In genomic region chr14:19386996-19387395, GRCh38 we compare ENCODE assay signal across 20 cellular contexts. TPM values are rescaled to one million over a fixed set of nuclear protein-coding genes. Genes with fewer than 3 reads are reported as not detected.
"Had no signal": no experiment of that assay in that cellular context is flagged by ENCODE, and none has a peak within 500 bp of the region (broad histone marks: within the 10 kb centered on the region; RNA-seq: fewer than 3 reads in every experiment).

No MANE protein-coding gene starts in this region.

RNA-seq across cellular contexts. Expression of gene POTEG, which starts 47.1 kb away (rescaled TPM):
- total RNA-seq: activated naive CD4-positive, alpha-beta T cell treated with anti-CD3 and anti-CD28 coated beads for 36 hours; activated naive CD4-positive, alpha-beta T cell treated with anti-CD3 and anti-CD28 coated beads, Interleukin-2, amount 50 U/mL, for 72 hours; activated naive CD8-positive, alpha-beta T cell treated with anti-CD3 and anti-CD28 coated beads for 36 hours; activated naive CD8-positive, alpha-beta T cell treated with anti-CD3 and anti-CD28 coated beads, Interleukin-2, amount 10 ng/mL, durations not matched to agents 7 days and 5 days; activated T-cell treated with anti-CD3 and anti-CD28 coated beads, Interleukin-2, amount 50 U/mL, for 4 hours; activated T-cell treated with anti-CD3 and anti-CD28 coated beads, Interleukin-2, amount 50 U/mL, for 72 hours; activated T-helper 1 cell treated with anti-CD3 and anti-CD28 coated beads, Interleukin-12 subunit alpha, Interleukin-12 subunit beta, Interleukin-2, Interleukin-4 antibody, amounts not matched to agents 30 ng/mL and 10 ng/mL and 1 ng/mL, durations not matched to agents 14 hours and 24 hours and 36 hours; activated T-helper 17 cell treated with anti-CD3 and anti-CD28 coated beads, Interleukin-2, amount 50 U/mL, for 72 hours; activated T-helper 2 cell treated with anti-CD3 and anti-CD28 coated beads, Interferon-gamma antibody, Interleukin-2, Interleukin-4, amounts not matched to agents 10 μg/mL and 5 μg/mL and 100 μg/mL, durations not matched to agents 14 hours and 24 hours and 36 hours; adrenal gland; aorta; ascending aorta; astrocyte; body of pancreas; breast epithelium; bronchial epithelial cell; cardiac muscle cell; cerebellum; chondrocyte had no signal
- polyA plus RNA-seq: adipose tissue, adrenal gland, aorta, cardiac muscle cell had no signal
